ENCODE assay signal across 20 cellular contexts in genomic region chrX:129700536-129700935, GRCh38. TPM values are rescaled to one million over a fixed set of nuclear protein-coding genes. Genes with fewer than 3 reads are reported as not detected.
DNase-seq lines count a peak whose midpoint lies in the region; FAIRE-seq and TF ChIP-seq lines count a peak whose summit lies in the region.
"Had no signal": no experiment of that assay in that cellular context is flagged by ENCODE, and none has a peak within 500 bp of the region (broad histone marks: within the 10 kb centered on the region; RNA-seq: fewer than 3 reads in every experiment).

No MANE protein-coding gene starts in this region.

- H3K9ac ChIP-seq in BLaER1 = no peak overlapping the region

- H3K9me3 ChIP-seq in BLaER1 = 0 out of 2 replicates have a peak, but pooled peaks cover 3% of the 10 kb centered on the region
- H3K9me3 ChIP-seq: Caco-2, HAP-1 had no signal

- peaks cover 96% of the 10 kb centered on the region for H3K27me3 ChIP-seq in BLaER1

- peak overlapping the region; percentile 75 for H3K4me2 ChIP-seq in BLaER1

- no peaks in the 10 kb centered on the region for H3K36me3 ChIP-seq in BLaER1
- H3K36me3 ChIP-seq: HAP-1 had no signal

- H3K27me3 Mint-ChIP-seq in T-helper 2 cell treated with Interferon-gamma antibody and Interleukin-4, amounts not matched to agents 5 μg/mL and 100 μg/mL, for 36 hours (ENCODE audit: low read depth) = peaks cover 3% of the 10 kb centered on the region
- H3K27me3 Mint-ChIP-seq: B cell; CD4-positive, CD25-positive, alpha-beta regulatory T cell had no signal

- no peaks in the 10 kb centered on the region for H3K9me3 Mint-ChIP-seq in T-helper 2 cell treated with Interferon-gamma antibody and Interleukin-4, amounts not matched to agents 5 μg/mL and 100 μg/mL, for 36 hours
- H3K9me3 Mint-ChIP-seq: CD8-positive, alpha-beta T cell; HFFc6 had no signal

- no peaks in the 10 kb centered on the region for H3K4me1 Mint-ChIP-seq in T-helper 2 cell treated with Interferon-gamma antibody and Interleukin-4, amounts not matched to agents 5 μg/mL and 100 μg/mL, for 36 hours (ENCODE audit: low read depth)
- H3K4me1 Mint-ChIP-seq: B cell; CD4-positive, CD25-positive, alpha-beta regulatory T cell had no signal

- peaks cover 52% of the 10 kb centered on the region for H3K4me1 ChIP-seq in BLaER1
- H3K4me1 ChIP-seq: HAP-1 had no signal

- DNase-seq in mesenteric fat pad (ENCODE audit: low spot score) (peak; percentile 62), frontal cortex (ENCODE audit: low spot score in 2 of 2) (no peak)
- DNase-seq in activated CD4-positive, CD25-positive, alpha-beta regulatory T cell (lab: John Stamatoyannopoulos, UW) = no peak
- no peak for DNase-seq in T-helper 2 cell treated with Interferon-gamma antibody and Interleukin-4, amounts not matched to agents 5 μg/mL and 100 μg/mL, for 36 hours (ENCODE audit: low spot score)
- DNase-seq: C1 segment of cervical spinal cord; Caco-2; CD4-positive, CD25-positive, alpha-beta regulatory T cell; DMS153; DND-41; GOT3; HFFc6 had no signal

- H3K4me3 ChIP-seq in BLaER1 = no peak overlapping the region
- H3K4me3 ChIP-seq: HAP-1 had no signal

- no peaks in the 10 kb centered on the region for H4K20me1 ChIP-seq in BLaER1

- no peaks in the 10 kb centered on the region for H3K36me3 Mint-ChIP-seq in T-helper 2 cell treated with Interferon-gamma antibody and Interleukin-4, amounts not matched to agents 5 μg/mL and 100 μg/mL, for 36 hours (ENCODE audit: low read depth)
- H3K36me3 Mint-ChIP-seq: CD4-positive, CD25-positive, alpha-beta regulatory T cell; CD8-positive, alpha-beta T cell had no signal

- no peak for TF ChIP-seq CTCF in C4-2B (conservative IDR thresholded peaks at IDR 0.05)

- FAIRE-seq in frontal cortex (lab: Jason Lieb, UNC) = no peak
- FAIRE-seq: A204.1, G401.6, GM12892, H54 had no signal

- peak overlapping the region; percentile 76 for H3K27ac ChIP-seq in BLaER1
- H3K27ac ChIP-seq in C4-2B = 0 out of 2 replicates have a peak overlapping the region, but pooled peaks have one; percentile 10

- no peak overlapping the region for H3K27ac Mint-ChIP-seq in T-helper 2 cell treated with Interferon-gamma antibody and Interleukin-4, amounts not matched to agents 5 μg/mL and 100 μg/mL, for 36 hours
- H3K27ac Mint-ChIP-seq: B cell; CD8-positive, alpha-beta T cell; HFFc6 had no signal

- H3K4me3 Mint-ChIP-seq in T-helper 2 cell treated with Interferon-gamma antibody and Interleukin-4, amounts not matched to agents 5 μg/mL and 100 μg/mL, for 36 hours = no peak overlapping the region
- H3K4me3 Mint-ChIP-seq: B cell; CD4-positive, CD25-positive, alpha-beta regulatory T cell; CD8-positive, alpha-beta T cell; HFFc6 had no signal

RNA-seq across cellular contexts. Expression of gene XPNPEP2, which starts 38.2 kb away (rescaled TPM):
- total RNA-seq in mesenteric fat pad (9.6 TPM), frontal cortex (under 0.01 TPM)
- total RNA-seq: B cell, HFFc6 had no signal

RNA-seq across cellular contexts. Expression of gene APLN, which starts 45.8 kb away (rescaled TPM):
- total RNA-seq in mesenteric fat pad (5.6 TPM), frontal cortex (2.4 TPM)
- total RNA-seq: B cell; CD4-positive, CD25-positive, alpha-beta regulatory T cell; CD8-positive, alpha-beta T cell had no signal

Comparison
In these comparisons a context has a peak if more than half of its experiments do, and no peak if none do; other contexts are left out.
1. RNA of gene XPNPEP2, which starts 38.2 kb away (total RNA-seq): 9.6 TPM in mesenteric fat pad (single experiment); under 0.01 TPM in frontal cortex (single experiment); every median in the first group is over 10 times any median in the second.